ENCODE assay signal across 1 cellular context in the genomic region with DNA sequence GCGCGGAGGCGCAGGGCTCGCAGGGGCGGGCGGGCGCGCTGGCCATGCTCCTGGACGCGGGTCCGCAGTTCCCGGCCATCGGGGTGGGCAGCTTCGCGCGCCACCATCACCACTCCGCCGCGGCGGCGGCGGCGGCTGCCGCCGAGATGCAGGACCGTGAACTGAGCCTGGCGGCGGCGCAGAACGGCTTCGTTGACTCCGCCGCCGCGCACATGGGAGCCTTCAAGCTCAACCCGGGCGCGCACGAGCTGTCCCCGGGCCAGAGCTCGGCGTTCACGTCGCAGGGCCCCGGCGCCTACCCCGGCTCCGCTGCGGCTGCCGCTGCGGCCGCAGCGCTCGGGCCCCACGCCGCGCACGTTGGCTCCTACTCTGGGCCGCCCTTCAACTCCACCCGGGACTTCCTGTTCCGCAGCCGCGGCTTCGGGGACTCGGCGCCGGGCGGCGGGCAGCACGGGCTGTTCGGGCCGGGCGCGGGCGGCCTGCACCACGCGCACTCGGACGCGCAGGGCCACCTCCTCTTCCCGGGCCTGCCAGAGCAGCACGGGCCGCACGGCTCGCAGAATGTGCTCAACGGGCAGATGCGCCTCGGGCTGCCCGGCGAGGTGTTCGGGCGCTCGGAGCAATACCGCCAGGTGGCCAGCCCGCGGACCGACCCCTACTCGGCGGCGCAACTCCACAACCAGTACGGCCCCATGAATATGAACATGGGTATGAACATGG.
TF ChIP-seq lines count a peak whose summit lies in the region.

No MANE protein-coding gene starts in this region.

TF ChIP-seq in HepG2, 621 proteins besides CTCF, POLR2A, EP300 and RAD21 (continued from another document and continues in another):
- TF ChIP-seq, protein P1, sequence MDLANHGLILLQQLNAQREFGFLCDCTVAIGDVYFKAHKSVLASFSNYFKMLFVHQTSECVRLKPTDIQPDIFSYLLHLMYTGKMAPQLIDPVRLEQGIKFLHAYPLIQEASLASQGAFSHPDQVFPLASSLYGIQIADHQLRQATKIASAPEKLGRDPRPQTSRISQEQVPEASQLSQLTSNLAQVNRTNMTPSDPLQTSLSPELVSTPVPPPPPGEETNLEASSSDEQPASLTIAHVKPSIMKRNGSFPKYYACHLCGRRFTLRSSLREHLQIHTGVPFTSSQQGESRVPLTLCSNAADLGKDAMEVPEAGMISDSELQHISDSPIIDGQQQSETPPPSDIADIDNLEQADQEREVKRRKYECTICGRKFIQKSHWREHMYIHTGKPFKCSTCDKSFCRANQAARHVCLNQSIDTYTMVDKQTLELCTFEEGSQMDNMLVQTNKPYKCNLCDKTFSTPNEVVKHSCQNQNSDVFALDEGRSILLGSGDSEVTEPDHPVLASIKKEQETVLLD (CRISPR knock-in tag; IDR thresholded peaks at IDR 0.05; ENCODE audit: low read depth) = 0 out of 2 replicates have a peak, but pooled peaks have one; percentile 11
- TF ChIP-seq ARNT2 (CRISPR knock-in tag; IDR thresholded peaks at IDR 0.05; ENCODE audit: low read depth) (0 out of 2 replicates have a peak, but pooled peaks have one; percentile 26), ZNF761 (CRISPR knock-in tag; conservative IDR thresholded peaks at IDR 0.05) (no peak), ZFP36 (IDR thresholded peaks at IDR 0.05; ENCODE audit: borderline replicate concordance, low read depth, low read length, partially characterized antibody) (no peak), MAFF (IDR thresholded peaks at IDR 0.05; ENCODE audit: low read depth, low read length) (no peak), THAP11 (CRISPR knock-in tag; IDR thresholded peaks at IDR 0.05) (no peak), SYNCRIP (IDR thresholded peaks at IDR 0.05; ENCODE audit: insufficient read depth, low read depth, low read length) (no peak), IRF2 (CRISPR knock-in tag; IDR thresholded peaks at IDR 0.05) (no peak), KDM1A (CRISPR knock-in tag; IDR thresholded peaks at IDR 0.05) (no peak), TCF7L2 (IDR thresholded peaks at IDR 0.05; ENCODE audit: low read depth, low read length) (no peak), ZFY (CRISPR knock-in tag; IDR thresholded peaks at IDR 0.05) (peak; percentile 33; the same call in 1 of the 2 replicates), MTF2 (CRISPR knock-in tag; IDR thresholded peaks at IDR 0.05; ENCODE audit: borderline replicate concordance) (peak; percentile 93; the same call in 1 of the 2 replicates), MTA3 (CRISPR knock-in tag; IDR thresholded peaks at IDR 0.05) (no peak), MAZ (IDR thresholded peaks at IDR 0.05; ENCODE audit: borderline replicate concordance, low read depth, low read length) (no peak), MAZ (CRISPR knock-in tag; IDR thresholded peaks at IDR 0.05; ENCODE audit: low read depth) (0 out of 2 replicates have a peak, but pooled peaks have one; percentile 26), HDAC2 (CRISPR knock-in tag; IDR thresholded peaks at IDR 0.05) (no peak), SMYD3 (CRISPR knock-in tag; IDR thresholded peaks at IDR 0.05) (no peak), CBX1 (IDR thresholded peaks at IDR 0.05; ENCODE audit: low read depth) (no peak), ZNF101 (CRISPR knock-in tag; IDR thresholded peaks at IDR 0.05; ENCODE audit: borderline replicate concordance, low read depth) (no peak), MIER3 (CRISPR knock-in tag; IDR thresholded peaks at IDR 0.05; ENCODE audit: borderline replicate concordance) (no peak), ZMAT3 (CRISPR knock-in tag; conservative IDR thresholded peaks at IDR 0.05) (no peak), ZNF543 (CRISPR knock-in tag; IDR thresholded peaks at IDR 0.05) (no peak), SUZ12 (IDR thresholded peaks at IDR 0.05; ENCODE audit: low read depth, low read length) (no peak), PHF8 (CRISPR knock-in tag; IDR thresholded peaks at IDR 0.05) (no peak), U2AF1 (optimal IDR thresholded peaks at IDR 0.05; ENCODE audit: low read depth, low read length) (no peak), GTF3A (CRISPR knock-in tag; conservative IDR thresholded peaks at IDR 0.05) (no peak), TSC22D2 (CRISPR knock-in tag; IDR thresholded peaks at IDR 0.05; ENCODE audit: borderline replicate concordance) (no peak), HNRNPLL (IDR thresholded peaks at IDR 0.05; ENCODE audit: low read depth, low read length, poor library complexity, severe bottlenecking) (peak; percentile 68)
- TF ChIP-seq, protein P2, sequence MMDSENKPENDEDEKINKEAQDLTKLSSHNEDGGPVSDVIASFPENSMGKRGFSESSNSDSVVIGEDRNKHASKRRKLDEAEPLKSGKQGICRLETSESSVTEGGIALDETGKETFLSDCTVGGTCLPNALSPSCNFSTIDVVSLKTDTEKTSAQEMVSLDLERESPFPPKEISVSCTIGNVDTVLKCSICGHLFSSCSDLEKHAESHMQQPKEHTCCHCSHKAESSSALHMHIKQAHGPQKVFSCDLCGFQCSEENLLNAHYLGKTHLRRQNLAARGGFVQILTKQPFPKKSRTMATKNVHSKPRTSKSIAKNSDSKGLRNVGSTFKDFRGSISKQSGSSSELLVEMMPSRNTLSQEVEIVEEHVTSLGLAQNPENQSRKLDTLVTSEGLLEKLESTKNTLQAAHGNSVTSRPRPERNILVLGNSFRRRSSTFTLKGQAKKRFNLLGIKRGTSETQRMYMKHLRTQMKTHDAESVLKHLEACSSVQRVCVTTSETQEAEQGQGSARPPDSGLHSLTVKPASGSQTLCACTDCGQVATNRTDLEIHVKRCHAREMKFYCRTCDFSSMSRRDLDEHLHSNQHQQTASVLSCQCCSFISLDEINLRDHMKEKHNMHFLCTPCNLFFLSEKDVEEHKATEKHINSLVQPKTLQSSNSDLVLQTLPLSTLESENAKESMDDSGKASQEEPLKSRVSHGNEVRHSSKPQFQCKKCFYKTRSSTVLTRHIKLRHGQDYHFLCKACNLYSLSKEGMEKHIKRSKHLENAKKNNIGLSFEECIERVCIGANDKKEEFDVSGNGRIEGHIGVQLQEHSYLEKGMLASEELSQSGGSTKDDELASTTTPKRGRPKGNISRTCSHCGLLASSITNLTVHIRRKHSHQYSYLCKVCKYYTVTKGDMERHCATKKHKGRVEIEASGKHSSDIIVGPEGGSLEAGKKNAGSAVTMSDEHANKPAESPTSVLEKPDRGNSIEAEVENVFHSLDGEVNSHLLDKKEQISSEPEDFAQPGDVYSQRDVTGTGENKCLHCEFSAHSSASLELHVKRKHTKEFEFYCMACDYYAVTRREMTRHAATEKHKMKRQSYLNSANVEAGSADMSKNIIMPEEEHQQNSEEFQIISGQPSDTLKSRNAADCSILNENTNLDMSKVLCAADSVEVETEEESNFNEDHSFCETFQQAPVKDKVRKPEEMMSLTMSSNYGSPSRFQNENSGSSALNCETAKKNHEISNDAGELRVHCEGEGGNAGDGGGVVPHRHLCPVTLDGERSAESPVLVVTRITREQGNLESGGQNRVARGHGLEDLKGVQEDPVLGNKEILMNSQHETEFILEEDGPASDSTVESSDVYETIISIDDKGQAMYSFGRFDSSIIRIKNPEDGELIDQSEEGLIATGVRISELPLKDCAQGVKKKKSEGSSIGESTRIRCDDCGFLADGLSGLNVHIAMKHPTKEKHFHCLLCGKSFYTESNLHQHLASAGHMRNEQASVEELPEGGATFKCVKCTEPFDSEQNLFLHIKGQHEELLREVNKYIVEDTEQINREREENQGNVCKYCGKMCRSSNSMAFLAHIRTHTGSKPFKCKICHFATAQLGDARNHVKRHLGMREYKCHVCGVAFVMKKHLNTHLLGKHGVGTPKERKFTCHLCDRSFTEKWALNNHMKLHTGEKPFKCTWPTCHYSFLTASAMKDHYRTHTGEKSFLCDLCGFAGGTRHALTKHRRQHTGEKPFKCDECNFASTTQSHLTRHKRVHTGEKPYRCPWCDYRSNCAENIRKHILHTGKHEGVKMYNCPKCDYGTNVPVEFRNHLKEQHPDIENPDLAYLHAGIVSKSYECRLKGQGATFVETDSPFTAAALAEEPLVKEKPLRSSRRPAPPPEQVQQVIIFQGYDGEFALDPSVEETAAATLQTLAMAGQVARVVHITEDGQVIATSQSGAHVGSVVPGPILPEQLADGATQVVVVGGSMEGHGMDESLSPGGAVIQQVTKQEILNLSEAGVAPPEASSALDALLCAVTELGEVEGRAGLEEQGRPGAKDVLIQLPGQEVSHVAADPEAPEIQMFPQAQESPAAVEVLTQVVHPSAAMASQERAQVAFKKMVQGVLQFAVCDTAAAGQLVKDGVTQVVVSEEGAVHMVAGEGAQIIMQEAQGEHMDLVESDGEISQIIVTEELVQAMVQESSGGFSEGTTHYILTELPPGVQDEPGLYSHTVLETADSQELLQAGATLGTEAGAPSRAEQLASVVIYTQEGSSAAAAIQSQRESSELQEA (CRISPR knock-in tag; IDR thresholded peaks at IDR 0.05; ENCODE audit: not compliant biosample characterization) = no peak
- TF ChIP-seq, protein P3, sequence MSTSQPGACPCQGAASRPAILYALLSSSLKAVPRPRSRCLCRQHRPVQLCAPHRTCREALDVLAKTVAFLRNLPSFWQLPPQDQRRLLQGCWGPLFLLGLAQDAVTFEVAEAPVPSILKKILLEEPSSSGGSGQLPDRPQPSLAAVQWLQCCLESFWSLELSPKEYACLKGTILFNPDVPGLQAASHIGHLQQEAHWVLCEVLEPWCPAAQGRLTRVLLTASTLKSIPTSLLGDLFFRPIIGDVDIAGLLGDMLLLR (CRISPR knock-in tag; IDR thresholded peaks at IDR 0.05) = 0 out of 2 replicates have a peak, but pooled peaks have one; percentile 38
- TF ChIP-seq, protein P4, sequence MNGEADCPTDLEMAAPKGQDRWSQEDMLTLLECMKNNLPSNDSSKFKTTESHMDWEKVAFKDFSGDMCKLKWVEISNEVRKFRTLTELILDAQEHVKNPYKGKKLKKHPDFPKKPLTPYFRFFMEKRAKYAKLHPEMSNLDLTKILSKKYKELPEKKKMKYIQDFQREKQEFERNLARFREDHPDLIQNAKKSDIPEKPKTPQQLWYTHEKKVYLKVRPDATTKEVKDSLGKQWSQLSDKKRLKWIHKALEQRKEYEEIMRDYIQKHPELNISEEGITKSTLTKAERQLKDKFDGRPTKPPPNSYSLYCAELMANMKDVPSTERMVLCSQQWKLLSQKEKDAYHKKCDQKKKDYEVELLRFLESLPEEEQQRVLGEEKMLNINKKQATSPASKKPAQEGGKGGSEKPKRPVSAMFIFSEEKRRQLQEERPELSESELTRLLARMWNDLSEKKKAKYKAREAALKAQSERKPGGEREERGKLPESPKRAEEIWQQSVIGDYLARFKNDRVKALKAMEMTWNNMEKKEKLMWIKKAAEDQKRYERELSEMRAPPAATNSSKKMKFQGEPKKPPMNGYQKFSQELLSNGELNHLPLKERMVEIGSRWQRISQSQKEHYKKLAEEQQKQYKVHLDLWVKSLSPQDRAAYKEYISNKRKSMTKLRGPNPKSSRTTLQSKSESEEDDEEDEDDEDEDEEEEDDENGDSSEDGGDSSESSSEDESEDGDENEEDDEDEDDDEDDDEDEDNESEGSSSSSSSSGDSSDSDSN (CRISPR knock-in tag; IDR thresholded peaks at IDR 0.05) = peak; percentile 37; the same call in 1 of the 2 replicates
- TF ChIP-seq, protein P5, sequence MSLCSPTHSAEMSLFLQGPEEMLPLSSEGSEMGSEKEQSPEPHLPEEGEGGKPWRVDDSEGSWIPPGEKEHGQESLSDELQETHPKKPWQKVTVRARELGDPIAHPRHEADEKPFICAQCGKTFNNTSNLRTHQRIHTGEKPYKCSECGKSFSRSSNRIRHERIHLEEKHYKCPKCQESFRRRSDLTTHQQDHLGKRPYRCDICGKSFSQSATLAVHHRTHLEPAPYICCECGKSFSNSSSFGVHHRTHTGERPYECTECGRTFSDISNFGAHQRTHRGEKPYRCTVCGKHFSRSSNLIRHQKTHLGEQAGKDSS (CRISPR knock-in tag; IDR thresholded peaks at IDR 0.05; ENCODE audit: borderline replicate concordance, low read depth) = no peak
- TF ChIP-seq, protein P6, sequence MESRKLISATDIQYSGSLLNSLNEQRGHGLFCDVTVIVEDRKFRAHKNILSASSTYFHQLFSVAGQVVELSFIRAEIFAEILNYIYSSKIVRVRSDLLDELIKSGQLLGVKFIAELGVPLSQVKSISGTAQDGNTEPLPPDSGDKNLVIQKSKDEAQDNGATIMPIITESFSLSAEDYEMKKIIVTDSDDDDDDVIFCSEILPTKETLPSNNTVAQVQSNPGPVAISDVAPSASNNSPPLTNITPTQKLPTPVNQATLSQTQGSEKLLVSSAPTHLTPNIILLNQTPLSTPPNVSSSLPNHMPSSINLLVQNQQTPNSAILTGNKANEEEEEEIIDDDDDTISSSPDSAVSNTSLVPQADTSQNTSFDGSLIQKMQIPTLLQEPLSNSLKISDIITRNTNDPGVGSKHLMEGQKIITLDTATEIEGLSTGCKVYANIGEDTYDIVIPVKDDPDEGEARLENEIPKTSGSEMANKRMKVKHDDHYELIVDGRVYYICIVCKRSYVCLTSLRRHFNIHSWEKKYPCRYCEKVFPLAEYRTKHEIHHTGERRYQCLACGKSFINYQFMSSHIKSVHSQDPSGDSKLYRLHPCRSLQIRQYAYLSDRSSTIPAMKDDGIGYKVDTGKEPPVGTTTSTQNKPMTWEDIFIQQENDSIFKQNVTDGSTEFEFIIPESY (CRISPR knock-in tag; IDR thresholded peaks at IDR 0.05) = no peak
- TF ChIP-seq, protein P7, sequence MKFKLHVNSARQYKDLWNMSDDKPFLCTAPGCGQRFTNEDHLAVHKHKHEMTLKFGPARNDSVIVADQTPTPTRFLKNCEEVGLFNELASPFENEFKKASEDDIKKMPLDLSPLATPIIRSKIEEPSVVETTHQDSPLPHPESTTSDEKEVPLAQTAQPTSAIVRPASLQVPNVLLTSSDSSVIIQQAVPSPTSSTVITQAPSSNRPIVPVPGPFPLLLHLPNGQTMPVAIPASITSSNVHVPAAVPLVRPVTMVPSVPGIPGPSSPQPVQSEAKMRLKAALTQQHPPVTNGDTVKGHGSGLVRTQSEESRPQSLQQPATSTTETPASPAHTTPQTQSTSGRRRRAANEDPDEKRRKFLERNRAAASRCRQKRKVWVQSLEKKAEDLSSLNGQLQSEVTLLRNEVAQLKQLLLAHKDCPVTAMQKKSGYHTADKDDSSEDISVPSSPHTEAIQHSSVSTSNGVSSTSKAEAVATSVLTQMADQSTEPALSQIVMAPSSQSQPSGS (CRISPR knock-in tag; IDR thresholded peaks at IDR 0.05) = no peak
- TF ChIP-seq, protein P8, sequence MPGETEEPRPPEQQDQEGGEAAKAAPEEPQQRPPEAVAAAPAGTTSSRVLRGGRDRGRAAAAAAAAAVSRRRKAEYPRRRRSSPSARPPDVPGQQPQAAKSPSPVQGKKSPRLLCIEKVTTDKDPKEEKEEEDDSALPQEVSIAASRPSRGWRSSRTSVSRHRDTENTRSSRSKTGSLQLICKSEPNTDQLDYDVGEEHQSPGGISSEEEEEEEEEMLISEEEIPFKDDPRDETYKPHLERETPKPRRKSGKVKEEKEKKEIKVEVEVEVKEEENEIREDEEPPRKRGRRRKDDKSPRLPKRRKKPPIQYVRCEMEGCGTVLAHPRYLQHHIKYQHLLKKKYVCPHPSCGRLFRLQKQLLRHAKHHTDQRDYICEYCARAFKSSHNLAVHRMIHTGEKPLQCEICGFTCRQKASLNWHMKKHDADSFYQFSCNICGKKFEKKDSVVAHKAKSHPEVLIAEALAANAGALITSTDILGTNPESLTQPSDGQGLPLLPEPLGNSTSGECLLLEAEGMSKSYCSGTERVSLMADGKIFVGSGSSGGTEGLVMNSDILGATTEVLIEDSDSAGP (CRISPR knock-in tag; IDR thresholded peaks at IDR 0.05; ENCODE audit: borderline replicate concordance) = peak; percentile 36; the same call in 1 of the 2 replicates
- TF ChIP-seq, protein P9, sequence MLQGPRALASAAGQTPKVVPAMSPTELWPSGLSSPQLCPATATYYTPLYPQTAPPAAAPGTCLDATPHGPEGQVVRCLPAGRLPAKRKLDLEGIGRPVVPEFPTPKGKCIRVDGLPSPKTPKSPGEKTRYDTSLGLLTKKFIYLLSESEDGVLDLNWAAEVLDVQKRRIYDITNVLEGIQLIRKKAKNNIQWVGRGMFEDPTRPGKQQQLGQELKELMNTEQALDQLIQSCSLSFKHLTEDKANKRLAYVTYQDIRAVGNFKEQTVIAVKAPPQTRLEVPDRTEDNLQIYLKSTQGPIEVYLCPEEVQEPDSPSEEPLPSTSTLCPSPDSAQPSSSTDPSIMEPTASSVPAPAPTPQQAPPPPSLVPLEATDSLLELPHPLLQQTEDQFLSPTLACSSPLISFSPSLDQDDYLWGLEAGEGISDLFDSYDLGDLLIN (CRISPR knock-in tag; IDR thresholded peaks at IDR 0.05; ENCODE audit: borderline replicate concordance) = no peak
